ENCODE assay signal across 8 cellular contexts in the genomic region with DNA sequence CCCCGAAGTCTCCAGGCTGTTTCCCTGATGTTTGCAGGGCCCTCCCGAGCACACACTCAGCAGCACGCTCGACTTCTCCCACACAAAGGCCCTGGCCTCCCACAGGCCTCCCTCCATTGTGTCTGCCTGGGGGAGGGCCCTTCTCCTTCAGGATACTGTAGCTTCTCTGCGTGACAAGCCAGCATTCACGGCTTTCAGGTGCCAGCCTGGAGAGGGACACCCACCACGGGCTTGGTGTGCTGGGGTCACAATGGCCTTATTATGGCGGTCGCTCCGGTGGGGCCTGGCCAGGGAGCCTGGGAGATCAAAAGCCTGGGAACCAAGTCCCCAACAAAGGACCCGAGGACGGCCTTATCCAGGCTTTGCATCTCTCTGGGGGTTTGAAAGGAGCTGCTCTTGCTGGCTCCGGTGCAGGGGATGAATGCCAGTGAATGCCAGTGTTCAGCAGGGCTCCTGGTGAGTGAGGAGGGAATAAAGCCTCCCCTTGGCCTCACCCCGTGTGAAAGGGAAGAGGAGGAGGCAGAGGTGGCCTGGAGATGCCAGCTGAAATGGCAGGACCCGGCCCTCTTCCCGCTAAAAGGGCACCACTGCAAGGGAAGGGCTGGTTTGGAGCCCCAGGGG. TPM values are rescaled to one million over a fixed set of nuclear protein-coding genes. Genes with fewer than 3 reads are reported as not detected.
A peak's percentile ranks its signal among the peaks of the same experiment; 100 is the strongest.
DNase-seq lines count a peak whose midpoint lies in the region; ATAC-seq and TF ChIP-seq lines count a peak whose summit lies in the region.
"Had no signal": no experiment of that assay in that cellular context is flagged by ENCODE, and none has a peak within 500 bp of the region (broad histone marks: within the 10 kb centered on the region; RNA-seq: fewer than 3 reads in every experiment).

No MANE protein-coding gene starts in this region.

- peaks cover 16 to 45% of the 10 kb centered on the region in 2 donors for H3K4me1 ChIP-seq in left lung
- H3K4me1 ChIP-seq in thyroid gland: peaks cover 5 to 23% of the 10 kb centered on the region in 2 donors

- peaks cover 66% of the 10 kb centered on the region for H3K4me1 Mint-ChIP-seq in brain
- peaks cover 29% of the 10 kb centered on the region for H3K4me1 Mint-ChIP-seq in activated CD8-positive, alpha-beta T cell treated with anti-CD3 and anti-CD28 coated beads for 36 hours (ENCODE audit: low read depth)

- H3K4me3 Mint-ChIP-seq in brain: peak overlapping the region in 4 of 5 experiments; percentile 17 to 61 (median 34)
- no peak overlapping the region for H3K4me3 Mint-ChIP-seq in activated CD8-positive, alpha-beta T cell treated with anti-CD3 and anti-CD28 coated beads for 36 hours

- no peaks in the 10 kb centered on the region for H3K27me3 Mint-ChIP-seq in brain
- H3K27me3 Mint-ChIP-seq in activated CD8-positive, alpha-beta T cell treated with anti-CD3 and anti-CD28 coated beads for 36 hours: no peaks in the 10 kb centered on the region

- peaks cover 0 to 1% (median 0%) of the 10 kb centered on the region in 5 experiments for H3K9me3 Mint-ChIP-seq in brain
- no peaks in the 10 kb centered on the region for H3K9me3 Mint-ChIP-seq in activated CD8-positive, alpha-beta T cell treated with anti-CD3 and anti-CD28 coated beads for 36 hours

- peak overlapping the region; percentile 81 to 98 (median 94) for H3K27ac Mint-ChIP-seq in brain
- H3K27ac Mint-ChIP-seq in activated CD8-positive, alpha-beta T cell treated with anti-CD3 and anti-CD28 coated beads for 36 hours: no peak overlapping the region

- TF ChIP-seq POLR2A in NB4 (IDR thresholded peaks at IDR 0.05; ENCODE audit: extremely low read depth, insufficient read length) (no peak), thyroid gland (IDR thresholded peaks at IDR 0.05) (no peak)

- peaks cover 0 to 8% of the 10 kb centered on the region in 2 donors for H3K36me3 ChIP-seq in left lung
- no peaks in the 10 kb centered on the region for H3K36me3 ChIP-seq in thyroid gland

- 67 to 77% methylated on average over 16 of the region's 16 CpGs for WGBS in thyroid gland, 2 donors

- ATAC-seq in left lung (no peak), left colon (no peak)
- no peak for ATAC-seq in activated CD8-positive, alpha-beta T cell treated with anti-CD3 and anti-CD28 coated beads for 36 hours

- H3K27me3 ChIP-seq in left lung (no peaks in the 10 kb centered on the region), thyroid gland (no peaks in the 10 kb centered on the region)

- TF ChIP-seq CTCF in NB4 (IDR thresholded peaks at IDR 0.05; ENCODE audit: low read depth, low read length) (no peak), brain (conservative IDR thresholded peaks at IDR 0.05) (no peak), left lung (IDR thresholded peaks at IDR 0.05) (no peak), thyroid gland (IDR thresholded peaks at IDR 0.05) (no peak)
- TF ChIP-seq CTCF in activated CD8-positive, alpha-beta T cell treated with anti-CD3 and anti-CD28 coated beads for 36 hours (IDR thresholded peaks at IDR 0.05): no peak

- peak overlapping the region; percentile 63 to 85 for H3K27ac ChIP-seq in left lung
- H3K27ac ChIP-seq in thyroid gland: peak overlapping the region; percentile 44 to 71 (median 65)

- H3K4me3 ChIP-seq in NB4 (ENCODE audit: low read depth, low read length) (no peak overlapping the region), left lung (no peak overlapping the region), thyroid gland (replicated peaks in 1 of 3) (no peak overlapping the region)

- DNase-seq in NB4 (ENCODE audit: low read depth) (peak; percentile 44), left lung (peak in 1 of 2 donors; percentile 67), thyroid gland (no peak), left colon (no peak)
- no peak for DNase-seq in activated CD8-positive, alpha-beta T cell treated with anti-CD3 and anti-CD28 coated beads for 36 hours
- no peak for DNase-seq in stimulated activated CD4-positive, alpha-beta T cell treated with anti-CD3 and anti-CD28 coated beads, Interleukin-15, amount 100 ng/mL, for 24 hours
- DNase-seq: SHP77 had no signal

- no peaks in the 10 kb centered on the region for H3K9me3 ChIP-seq in left lung
- no peaks in the 10 kb centered on the region for H3K9me3 ChIP-seq in thyroid gland

- CTCF ChIA-PET in activated CD8-positive, alpha-beta T cell treated with anti-CD3 and anti-CD28 coated beads for 36 hours (lab: Charles Lee): interaction anchor here (1.3 to 1.7 kb wide), 2 partner anchors 10 to 38 kb away, joined by 3 to 4 read pairs; no protein-coding TSS in a partner anchor

- intact Hi-C loops in left lung (cut with DNase I): no loop called here
- intact Hi-C loops in thyroid gland (cut with DNase I): no loop called here
- intact Hi-C loops in activated CD8-positive, alpha-beta T cell treated with anti-CD3 and anti-CD28 coated beads for 36 hours (cut with micrococcal nuclease): no loop called here
- intact Hi-C loops in left colon (cut with DNase I, micrococcal nuclease): no loop called here

- H3K36me3 Mint-ChIP-seq in brain: peaks cover 4% of the 10 kb centered on the region
- H3K36me3 Mint-ChIP-seq in activated CD8-positive, alpha-beta T cell treated with anti-CD3 and anti-CD28 coated beads for 36 hours (ENCODE audit: low read depth): peaks cover 3% of the 10 kb centered on the region

- POLR2A ChIA-PET in activated CD8-positive, alpha-beta T cell treated with anti-CD3 and anti-CD28 coated beads for 36 hours (lab: Charles Lee): interaction anchor here (0.5 kb wide), 1 partner anchor 63 kb away, joined by 3 read pairs; no protein-coding TSS in a partner anchor

RNA-seq across cellular contexts. Expression of a gene that starts 55.0 kb away (rescaled TPM):
- 2.6 TPM for polyA plus RNA-seq in brain (ENCODE audit: insufficient read depth, low read depth, low replicate concordance)
- total RNA-seq in left lung (10 to 100 TPM; 11.3 to 12.4 TPM), thyroid gland (10 to 100 TPM; 16.0 to 30.5 (median 20.9) TPM), left colon (10 to 100 TPM; 11.7 to 15.1 TPM)
- 10 to 100 TPM in 1 of 2 experiments, 1 to 10 TPM in 1; 8.8 to 10.3 TPM for total RNA-seq in activated CD8-positive, alpha-beta T cell treated with anti-CD3 and anti-CD28 coated beads for 36 hours
